ENCODE assay signal across 19 cellular contexts in the genomic region with DNA sequence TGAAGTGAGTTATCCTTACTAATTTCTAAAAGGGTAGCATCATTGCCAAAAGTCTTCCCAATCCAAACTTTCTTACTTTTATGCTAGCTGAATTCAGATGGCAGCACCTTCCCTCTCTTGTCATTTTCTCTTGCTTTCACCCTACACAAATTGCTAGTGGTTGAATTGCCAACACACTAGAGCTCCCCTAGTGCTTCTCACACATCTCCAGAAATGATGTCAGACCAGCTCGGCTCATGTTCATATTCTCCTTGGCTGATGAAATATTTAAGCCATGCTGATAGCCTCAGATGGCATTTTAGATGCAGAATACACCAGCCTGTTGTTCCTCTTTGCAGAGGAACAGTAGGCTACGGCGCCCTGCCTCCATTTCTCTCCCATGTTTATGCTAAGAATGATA.
"Had no signal": no experiment of that assay in that cellular context is flagged by ENCODE, and none has a peak within 500 bp of the region (broad histone marks: within the 10 kb centered on the region; RNA-seq: fewer than 3 reads in every experiment).

No MANE protein-coding gene starts in this region.

- H3K4me3 ChIP-seq: body of pancreas, dorsolateral prefrontal cortex, tibial artery had no signal

- DNase-seq: activated CD4-positive, alpha-beta T cell treated with anti-CD3 and anti-CD28 coated beads for 36 hours; activated CD4-positive, alpha-beta T cell treated with anti-CD3 and anti-CD28 coated beads, Interleukin-2, amount 50 U/mL, for 48 hours; activated gamma-delta T cell treated with Interleukin-2 at 50 U/mL for 16 hours; amygdala; body of pancreas; dorsolateral prefrontal cortex; endodermal cell; head of caudate nucleus; kidney; nephron progenitor cell; occipital lobe; posterior cingulate gyrus; stimulated activated naive CD8-positive, alpha-beta T cell treated with anti-CD3 and anti-CD28 coated beads, Interleukin-15, Interleukin-2, amounts not matched to agents 100 U/mL and 50 U/mL, for 24 hours; substantia nigra; tibial artery had no signal

- ATAC-seq: activated CD4-positive, alpha-beta T cell treated with anti-CD3 and anti-CD28 coated beads for 36 hours; body of pancreas; left lobe of liver; stimulated activated naive CD8-positive, alpha-beta T cell treated with anti-CD3 and anti-CD28 coated beads, Interleukin-15, Interleukin-2, amounts not matched to agents 100 U/mL and 50 U/mL, for 24 hours had no signal

- H3K27ac ChIP-seq: body of pancreas, dorsolateral prefrontal cortex, epithelial cell of prostate, tibial artery had no signal

- H3K4me1 ChIP-seq: body of pancreas, tibial artery had no signal

- H3K9me3 Mint-ChIP-seq: endodermal cell, nephron progenitor cell had no signal

- H3K27me3 ChIP-seq: body of pancreas, dorsolateral prefrontal cortex, tibial artery had no signal

- H3K9me3 ChIP-seq: body of pancreas, tibial artery had no signal

- H3K36me3 Mint-ChIP-seq: activated naive CD8-positive, alpha-beta T cell; mesothelial cell of epicardium had no signal

- H3K27ac Mint-ChIP-seq: activated CD4-positive, alpha-beta T cell treated with anti-CD3 and anti-CD28 coated beads for 36 hours; activated naive CD8-positive, alpha-beta T cell; endodermal cell; mesothelial cell of epicardium; nephron progenitor cell had no signal

- H3K4me1 Mint-ChIP-seq: activated CD4-positive, alpha-beta T cell treated with anti-CD3 and anti-CD28 coated beads for 36 hours had no signal

- H3K4me3 Mint-ChIP-seq: activated CD4-positive, alpha-beta T cell treated with anti-CD3 and anti-CD28 coated beads for 36 hours; activated naive CD8-positive, alpha-beta T cell; endodermal cell; mesothelial cell of epicardium; nephron progenitor cell had no signal

- H3K36me3 ChIP-seq: tibial artery had no signal
